In genomic region chr3:66933233-66933632, GRCh38 we compare ENCODE assay signal across 27 cellular contexts.
DNase-seq lines count a peak whose midpoint lies in the region; ATAC-seq, FAIRE-seq and TF ChIP-seq lines count a peak whose summit lies in the region.
"Had no signal": no experiment of that assay in that cellular context is flagged by ENCODE, and none has a peak within 500 bp of the region (broad histone marks: within the 10 kb centered on the region; RNA-seq: fewer than 3 reads in every experiment).

No MANE protein-coding gene starts in this region.

- peak in 1 of 2 experiments; percentile 46 for DNase-seq in H1 (ENCODE audit: low read depth in 1 of 2, low spot score in 2 of 2)
- no peak for DNase-seq in NCI-H1092 treated with DMSO at 0.1 percent for 48 hours (lab: John Stamatoyannopoulos, UW)
- no peak for DNase-seq in activated naive CD4-positive, alpha-beta T cell (lab: John Stamatoyannopoulos, UW)
- no peak for DNase-seq in KG1 (lab: John Stamatoyannopoulos, UW)
- DNase-seq: C1 segment of cervical spinal cord; CD4-positive, alpha-beta memory T cell; COR-L47; DMS53; GM23248; IMR-90; NCI-H1092; NCI-H146; NCI-H1930; NCI-H2107; NCI-H446; NCI-H524 treated with DMSO at 0.1 percent for 48 hours; NCI-H82; NK-92 treated with Interleukin-12 subunit alpha and Interleukin-12 subunit beta, amount 100 ng/mL, for 24 hours; SHP77; T-cell had no signal

- no peaks in the 10 kb centered on the region for H3K36me3 ChIP-seq in HUES48 (ENCODE audit: control insufficient read depth, insufficient read depth, low read length)
- no peaks in the 10 kb centered on the region for H3K36me3 ChIP-seq in H1 (ENCODE audit: control insufficient read depth in 2 of 4, insufficient read depth in 4 of 4, low read length in 3 of 4)
- H3K36me3 ChIP-seq in iPS-20b (ENCODE audit: insufficient read depth, low read depth, low read length), result no peaks in the 10 kb centered on the region

- no peak for ATAC-seq in GM21528 (IDR thresholded peaks at IDR 0.05; ENCODE audit: low FRiP score, unreplicated experiment)
- ATAC-seq: Panc1, T-cell had no signal

- H3K56ac ChIP-seq in H1 (replicated peaks; ENCODE audit: insufficient read length, low read depth, low read length), result no peak overlapping the region

- TF ChIP-seq EP300 in H1 (IDR thresholded peaks at IDR 0.05; ENCODE audit: borderline replicate concordance in 1 of 2, low read depth in 2 of 2, low read length in 2 of 2), result peak in 1 of 2 experiments; percentile 54; a peak in 1 of 3 replicates

- H3K4me1 ChIP-seq in HUES48 (ENCODE audit: control insufficient read depth, insufficient read depth, low read length) (peaks cover 55% of the 10 kb centered on the region), H1 (replicated peaks in 1 of 4; ENCODE audit: control insufficient read depth in 3 of 4, insufficient read depth in 4 of 4, low read length in 3 of 4) (peaks cover 6 to 26% (median 11%) of the 10 kb centered on the region in 4 experiments), iPS-20b (ENCODE audit: insufficient read depth, low read length) (peaks cover 48% of the 10 kb centered on the region)

- no peak for TF ChIP-seq CTCF in H1 (IDR thresholded peaks at IDR 0.05; ENCODE audit: control extremely low read depth in 1 of 3, insufficient read depth in 1 of 3, low read depth in 1 of 3, low read length in 3 of 3)

- H2AFZ ChIP-seq in H1 (ENCODE audit: low read length), result no peak overlapping the region
- H2AFZ ChIP-seq: GM23248 had no signal

- H3K4me3 ChIP-seq in HUES48 (ENCODE audit: low read depth, low read length), result no peak overlapping the region
- H3K4me3 ChIP-seq in H1 (ENCODE audit: extremely low read depth in 1 of 4, insufficient read depth in 2 of 4, low read depth in 3 of 4, low read length in 4 of 4), result no peak overlapping the region
- H3K4me3 ChIP-seq in iPS-20b (ENCODE audit: low read length), result peak overlapping the region; percentile 53; the same call in 1 of the 2 replicates
- H3K4me3 ChIP-seq: GM23248 had no signal

- 0 out of 2 replicates have a peak, but pooled peaks cover 1% of the 10 kb centered on the region for H3K23me2 ChIP-seq in H1 (ENCODE audit: low read depth, low read length)

- H3K27ac ChIP-seq in HUES48 (ENCODE audit: low read depth, low read length) (peak overlapping the region; percentile 70), H1 (ENCODE audit: low read depth, low read length) (no peak overlapping the region), iPS-20b (ENCODE audit: low read length) (peak overlapping the region; percentile 43)
- H3K27ac ChIP-seq: GM23248, KMS-11, RWPE1 had no signal

- H4K91ac ChIP-seq in H1 (replicated peaks; ENCODE audit: insufficient read length, low read length), result no peak overlapping the region

- H3K18ac ChIP-seq in H1 (ENCODE audit: extremely low read depth, low read length), result peak overlapping the region; percentile 91; the same call in 1 of the 2 replicates

- no peaks in the 10 kb centered on the region for H3K9me3 ChIP-seq in HUES48 (ENCODE audit: control insufficient read depth, insufficient read depth, low read length)
- no peaks in the 10 kb centered on the region for H3K9me3 ChIP-seq in H1 (ENCODE audit: insufficient read depth in 2 of 2, low read depth in 1 of 2, low read length in 1 of 2)
- no peaks in the 10 kb centered on the region for H3K9me3 ChIP-seq in iPS-20b (ENCODE audit: insufficient read depth, low read depth, low read length)

- no peak overlapping the region for H2BK120ac ChIP-seq in H1 (replicated peaks; ENCODE audit: low read depth, low read length)

- H3K79me2 ChIP-seq in H1 (ENCODE audit: control insufficient read depth in 1 of 2, insufficient read depth in 2 of 2, low read length in 2 of 2), result no peaks in the 10 kb centered on the region

- no peak overlapping the region for H3K23ac ChIP-seq in H1 (ENCODE audit: insufficient read length)

- no peak overlapping the region for H2AK5ac ChIP-seq in H1 (ENCODE audit: low read depth, low read length)

- H2BK12ac ChIP-seq in H1 (ENCODE audit: low read depth, low read length), result peak overlapping the region; percentile 72; the same call in 1 of the 2 replicates

- no peak for TF ChIP-seq POLR2A in H1 (IDR thresholded peaks at IDR 0.05; ENCODE audit: control extremely low read depth in 1 of 2, low read depth in 2 of 2, low read length in 2 of 2)

- no peaks in the 10 kb centered on the region for H4K20me1 ChIP-seq in H1 (replicated peaks in 1 of 2; ENCODE audit: control insufficient read depth in 1 of 2, insufficient read depth in 2 of 2, low read length in 2 of 2)

- peak overlapping the region; percentile 53 to 62; a peak in 3 of 4 replicates for H3K4me2 ChIP-seq in H1 (ENCODE audit: insufficient read depth in 1 of 2, low read depth in 2 of 2, low read length in 2 of 2)
- H3K4me2 ChIP-seq: KMS-11 had no signal

- H2BK15ac ChIP-seq in H1 (ENCODE audit: low read length), result peak overlapping the region; percentile 96; the same call in 1 of the 2 replicates

- FAIRE-seq in H1 (lab: Jason Lieb, UNC), result peak; percentile 81
- FAIRE-seq: G401.6 had no signal

- H3K27me3 ChIP-seq in HUES48 (ENCODE audit: control insufficient read depth, insufficient read depth, low read length), result no peaks in the 10 kb centered on the region
- H3K27me3 ChIP-seq in H1 (replicated peaks in 1 of 4; ENCODE audit: control insufficient read depth in 3 of 4, extremely low read depth in 1 of 4, insufficient read depth in 3 of 4, low read length in 3 of 4), result no peaks in the 10 kb centered on the region
- no peaks in the 10 kb centered on the region for H3K27me3 ChIP-seq in iPS-20b (ENCODE audit: insufficient read depth, low read length)

- peak overlapping the region; percentile 89; the same call in 1 of the 2 replicates for H2BK5ac ChIP-seq in H1 (ENCODE audit: low read depth, low read length)

- H4K8ac ChIP-seq in H1 (ENCODE audit: extremely low read depth, insufficient read depth, low read length), result no peak overlapping the region

- H3K4ac ChIP-seq in H1 (replicated peaks; ENCODE audit: insufficient read length, low read depth, low read length), result peak overlapping the region; percentile 4

- peak overlapping the region; percentile 96; the same call in 1 of the 2 replicates for H2BK20ac ChIP-seq in H1 (ENCODE audit: low read length)

- H3K79me1 ChIP-seq in H1 (ENCODE audit: low read depth, low read length), result no peaks in the 10 kb centered on the region

- no peak for TF ChIP-seq RAD21 in H1 (IDR thresholded peaks at IDR 0.05 in 1 of 2, conservative IDR thresholded peaks at IDR 0.05 in 1 of 2; ENCODE audit: low read depth in 2 of 2, low read length in 2 of 2)

- CTCF ChIA-PET in H1 (lab: Charles Lee; ENCODE audit: partially characterized antibody), result interaction anchor here (0.6 to 3.2 kb wide), 9 partner anchors 11 to 1626 kb away, joined by 3 to 14 read pairs (median 4); no protein-coding TSS in a partner anchor

- H3K9ac ChIP-seq in HUES48 (ENCODE audit: low read depth, low read length) (no peak overlapping the region), H1 (replicated peaks in 1 of 4; ENCODE audit: extremely low read depth in 1 of 4, low read depth in 3 of 4, low read length in 3 of 4) (no peak overlapping the region), iPS-20b (ENCODE audit: low read depth, low read length) (peak overlapping the region; percentile 52; the same call in 1 of the 2 replicates)
- H3K9ac ChIP-seq: GM23248, KMS-11 had no signal

- H4K5ac ChIP-seq in H1 (ENCODE audit: insufficient read length, low read depth, low read length), result no peak overlapping the region

- no peak overlapping the region for H3K14ac ChIP-seq in H1 (ENCODE audit: insufficient read length)

- POLR2A ChIA-PET in H1 (lab: Charles Lee; ENCODE audit: partially characterized antibody), result interaction anchor here (1.0 to 1.4 kb wide), 2 partner anchors 43 to 54 kb away, joined by 3 to 5 read pairs; no protein-coding TSS in a partner anchor

TF ChIP-seq in H1, 55 proteins besides CTCF, POLR2A, EP300 and RAD21:
- TF ChIP-seq SIN3A (conservative IDR thresholded peaks at IDR 0.05 in 1 of 2, IDR thresholded peaks at IDR 0.05 in 1 of 2; ENCODE audit: low read depth in 1 of 2, low read length in 2 of 2), result no peak
- no peak for TF ChIP-seq HDAC2 (IDR thresholded peaks at IDR 0.05; ENCODE audit: borderline replicate concordance in 1 of 2, low read depth in 2 of 2, low read length in 2 of 2)
- peak; percentile 43; the same call in 1 of the 2 replicates for TF ChIP-seq TEAD4 (IDR thresholded peaks at IDR 0.05; ENCODE audit: low read depth, low read length)
- TF ChIP-seq CHD2 (IDR thresholded peaks at IDR 0.05; ENCODE audit: low read length), result peak; percentile 7; the same call in 1 of the 2 replicates
- 0 out of 2 replicates have a peak, but pooled peaks have one; percentile 45 for TF ChIP-seq SP1 (IDR thresholded peaks at IDR 0.05; ENCODE audit: low read depth, low read length)
- no peak for TF ChIP-seq BACH1 (IDR thresholded peaks at IDR 0.05; ENCODE audit: low read length)
- peak; percentile 85 for TF ChIP-seq POU5F1 (IDR thresholded peaks at IDR 0.05; ENCODE audit: low read depth, low read length)
